ENCODE assay signal across 2 cellular contexts in genomic region chr2:43806719-43807031, GRCh38.
TF ChIP-seq lines count a peak whose summit lies in the region.

No MANE protein-coding gene starts in this region.

TF ChIP-seq in A549, 52 proteins besides CTCF, POLR2A, EP300 and RAD21:
- TF ChIP-seq HOXB13 (CRISPR knock-in tag; IDR thresholded peaks at IDR 0.05; ENCODE audit: low read depth), result no peak
- TF ChIP-seq CBX8 (IDR thresholded peaks at IDR 0.05), result no peak
- TF ChIP-seq NFE2L2 (conservative IDR thresholded peaks at IDR 0.05; ENCODE audit: low read length), result no peak
- no peak for TF ChIP-seq FOSL2 (IDR thresholded peaks at IDR 0.05)
- no peak for TF ChIP-seq FOSL2 (CRISPR knock-in tag; IDR thresholded peaks at IDR 0.05)
- TF ChIP-seq JUNB (IDR thresholded peaks at IDR 0.05), result no peak
- TF ChIP-seq EHMT2 (IDR thresholded peaks at IDR 0.05; ENCODE audit: low read depth), result no peak
- TF ChIP-seq EHF (CRISPR knock-in tag; IDR thresholded peaks at IDR 0.05), result no peak
- no peak for TF ChIP-seq RCOR1 (IDR thresholded peaks at IDR 0.05; ENCODE audit: low read depth, low read length)
- no peak for TF ChIP-seq GATA3 (IDR thresholded peaks at IDR 0.05; ENCODE audit: borderline replicate concordance)
- TF ChIP-seq TFCP2L1 (CRISPR knock-in tag; IDR thresholded peaks at IDR 0.05), result no peak
- TF ChIP-seq ELK1 (IDR thresholded peaks at IDR 0.05; ENCODE audit: low read depth, low read length), result no peak
- TF ChIP-seq BCL3 (IDR thresholded peaks at IDR 0.05), result no peak
- TF ChIP-seq ZNF302 (CRISPR knock-in tag; IDR thresholded peaks at IDR 0.05), result no peak
- no peak for TF ChIP-seq BHLHE40 (IDR thresholded peaks at IDR 0.05; ENCODE audit: low read depth, low read length)
- no peak for TF ChIP-seq ZFP36 (IDR thresholded peaks at IDR 0.05; ENCODE audit: borderline replicate concordance, partially characterized antibody)
- TF ChIP-seq CHD4 (IDR thresholded peaks at IDR 0.05; ENCODE audit: borderline replicate concordance), result no peak

TF ChIP-seq in liver, 16 proteins besides CTCF, POLR2A, EP300 and RAD21:
- no peak for TF ChIP-seq FOXA2 (IDR thresholded peaks at IDR 0.05)
- peak; percentile 78 for TF ChIP-seq TAF1 (conservative IDR thresholded peaks at IDR 0.05)
TF ChIP-seq in liver: peak in this region for 1.
